ENCODE assay signal across 20 cellular contexts in genomic region chr9:99881769-99882168, GRCh38.
"Had no signal": no experiment of that assay in that cellular context is flagged by ENCODE, and none has a peak within 500 bp of the region (broad histone marks: within the 10 kb centered on the region; RNA-seq: fewer than 3 reads in every experiment).

No MANE protein-coding gene starts in this region.

- H3K4me3 Mint-ChIP-seq: activated naive CD4-positive, alpha-beta T cell treated with anti-CD3 and anti-CD28 coated beads for 36 hours; activated T-helper 1 cell treated with anti-CD3 and anti-CD28 coated beads, Interleukin-12 subunit alpha, Interleukin-12 subunit beta, Interleukin-2, Interleukin-4 antibody, amounts not matched to agents 30 ng/mL and 10 ng/mL and 1 ng/mL, durations not matched to agents 14 hours and 24 hours and 36 hours; T-cell had no signal

- H3K9me3 Mint-ChIP-seq: activated naive CD4-positive, alpha-beta T cell treated with anti-CD3 and anti-CD28 coated beads for 36 hours; T-cell had no signal

- H3K4me1 Mint-ChIP-seq: T-cell had no signal

- DNase-seq: activated CD8-positive, alpha-beta memory T cell treated with anti-CD3 and anti-CD28 coated beads, Interleukin-2, amount 50 U/mL, for 48 hours; activated gamma-delta T cell; activated naive CD4-positive, alpha-beta T cell treated with anti-CD3 and anti-CD28 coated beads for 36 hours; amniotic stem cell; body of pancreas; central memory CD4-positive, alpha-beta T cell; MG63; MV-4-11; NCI-H1092 treated with DMSO at 0.1 percent for 48 hours; NCI-H1417 treated with DMSO at 0.1 percent for 48 hours; NCI-H1694; NCI-H2029; NCI-H345; NCI-H510A; NCI-H526 treated with DMSO at 0.1 percent for 48 hours; NCI-H82; SIG-M5; T-cell; WERI-Rb-1 had no signal

- H3K27ac Mint-ChIP-seq: activated naive CD4-positive, alpha-beta T cell treated with anti-CD3 and anti-CD28 coated beads for 36 hours; activated T-helper 1 cell treated with anti-CD3 and anti-CD28 coated beads, Interleukin-12 subunit alpha, Interleukin-12 subunit beta, Interleukin-2, Interleukin-4 antibody, amounts not matched to agents 30 ng/mL and 10 ng/mL and 1 ng/mL, durations not matched to agents 14 hours and 24 hours and 36 hours; T-cell had no signal

- ATAC-seq: body of pancreas, T-cell had no signal
